ENCODE assay signal across 9 cellular contexts in genomic region chr9:112705773-112706427, GRCh38. TPM values are rescaled to one million over a fixed set of nuclear protein-coding genes. Genes with fewer than 3 reads are reported as not detected.
DNase-seq lines count a peak whose midpoint lies in the region; ATAC-seq, FAIRE-seq and TF ChIP-seq lines count a peak whose summit lies in the region.
"Had no signal": no experiment of that assay in that cellular context is flagged by ENCODE, and none has a peak within 500 bp of the region (broad histone marks: within the 10 kb centered on the region; RNA-seq: fewer than 3 reads in every experiment).

No MANE protein-coding gene starts in this region.

- TF ChIP-seq RAD21 in K562 (CRISPR knock-in tag; conservative IDR thresholded peaks at IDR 0.05 in 1 of 2, IDR thresholded peaks at IDR 0.05 in 1 of 2): peak; percentile 13 to 35; a peak in 1 of 4 replicates

- no peaks in the 10 kb centered on the region for H3K27me3 Mint-ChIP-seq in T-cell

- FAIRE-seq in HTR-8/SVneo (lab: Jason Lieb, UNC) (no peak), K562 (lab: Jason Lieb, UNC) (no peak)

- H3K4me3 Mint-ChIP-seq in T-cell: no peak overlapping the region

- TF ChIP-seq CTCF in K562 (IDR thresholded peaks at IDR 0.05 in 2 of 3, conservative IDR thresholded peaks at IDR 0.05 in 1 of 3; ENCODE audit: insufficient read depth in 2 of 3, low read depth in 1 of 3, low read length in 3 of 3): peak; percentile 9 to 41 (median 24); a peak in 3 of 6 replicates
- no peak for TF ChIP-seq CTCF in vagina (IDR thresholded peaks at IDR 0.05)

- WGBS in K562 (ENCODE audit: insufficient coverage, low coverage, missing lambda C conversion rate): 79% methylated on average over 6 of the region's 6 CpGs

- no peak overlapping the region for H3K27ac ChIP-seq in K562 (ENCODE audit: extremely low read depth, low read depth, low read length)
- H3K27ac ChIP-seq in vagina: no peak overlapping the region

- no peak overlapping the region for H3K9ac ChIP-seq in K562 (ENCODE audit: insufficient read depth in 1 of 2, low read depth in 2 of 2, low read length in 2 of 2)

- no TSS peak for BruUV-seq in K562 (replicated peaks; lab: Mats Ljungman, UMichigan)

- peaks cover 32 to 44% (median 39%) of the 10 kb centered on the region in 3 donors for H3K4me1 Mint-ChIP-seq in T-cell

- H3K9me3 Mint-ChIP-seq in T-cell: no peaks in the 10 kb centered on the region

- no peak overlapping the region for H3K27ac Mint-ChIP-seq in T-cell

- no peaks in the 10 kb centered on the region; the same call in 1 of the 2 replicates for H4K20me1 ChIP-seq in K562 (replicated peaks; ENCODE audit: control insufficient read depth, insufficient read depth, low read length)

- intact Hi-C loops in K562 (cut with micrococcal nuclease) (no loop called here), vagina (cut with DNase I) (no loop called here)

- H3K4me3 ChIP-seq in K562: no peak overlapping the region
- H3K4me3 ChIP-seq in vagina: no peak overlapping the region

- H3K4me1 ChIP-seq in K562 (replicated peaks in 1 of 2; ENCODE audit: control insufficient read depth in 2 of 2, insufficient read depth in 2 of 2, low read length in 2 of 2) (no peaks in the 10 kb centered on the region), vagina (no peaks in the 10 kb centered on the region)

- H3K9me3 ChIP-seq in K562 (replicated peaks; ENCODE audit: control insufficient read depth, insufficient read depth, low read depth, low read length) (no peaks in the 10 kb centered on the region), vagina (no peaks in the 10 kb centered on the region)

- peaks cover 56% of the 10 kb centered on the region for H3K79me2 ChIP-seq in K562 (ENCODE audit: control insufficient read depth, insufficient read depth, low read length)

- POLR2A ChIA-PET in K562 (lab: Yijun Ruan, JAX): no interaction called here
- POLR2A ChIA-PET in T-cell (lab: Charles Lee): no interaction called here

- in situ Hi-C loops in ACHN (cut with HindIII; ENCODE audit: low pct_ligation_motif_present, low pct_unique_long_range_greater_than_20kb, low sequenced_read_pairs): no loop called here
- in situ Hi-C loops in K562 (cut with MboI): no loop called here

- no peaks in the 10 kb centered on the region for H3K9me1 ChIP-seq in K562 (ENCODE audit: control insufficient read depth, insufficient read depth, low read length)

- H3K36me3 ChIP-seq in K562 (ENCODE audit: control insufficient read depth, insufficient read depth, low read length) (peaks cover 39% of the 10 kb centered on the region), vagina (no peaks in the 10 kb centered on the region)

- CTCF ChIA-PET in K562 (lab: Yijun Ruan, JAX; ENCODE audit: low intra/inter-chr PET ratio): interaction anchor here (0.6 to 0.7 kb wide), 2 partner anchors 619 to 631 kb away, joined by 3 read pairs; no protein-coding TSS in a partner anchor
- CTCF ChIA-PET in T-cell (lab: Charles Lee): interaction anchor here in 1 of 2 donors (1.0 kb wide), 1 partner anchor 24 kb away, joined by 3 read pairs; no protein-coding TSS in a partner anchor

- DNase-seq in ACHN: peak; percentile 16
- peak; percentile 13 for DNase-seq in HTR-8/SVneo (ENCODE audit: insufficient read length, low spot score)
- DNase-seq in K562 (ENCODE audit: extremely low read depth in 1 of 4, low spot score in 3 of 4): peak in 1 of 4 experiments; percentile 12
- peak; percentile 58 for DNase-seq in kidney tubule cell (ENCODE audit: low spot score)
- DNase-seq in vagina (ENCODE audit: extremely low spot score in 2 of 2): no peak
- no peak for DNase-seq in stimulated activated CD4-positive, alpha-beta T cell treated with anti-CD3 and anti-CD28 coated beads, Interleukin-1b, Interleukin-23, amount 100 ng/mL, for 48 hours
- no peak for DNase-seq in HuH-7.5 (ENCODE audit: low spot score)
- no peak for DNase-seq in T-cell
- DNase-seq: stimulated activated CD4-positive, alpha-beta T cell treated with anti-CD3 and anti-CD28 coated beads, Interleukin-2, amount 100 ng/mL, for 24 hours had no signal

- no peak overlapping the region for H2AFZ ChIP-seq in K562 (ENCODE audit: low read depth, low read length)

- TF ChIP-seq POLR2A in K562 (conservative IDR thresholded peaks at IDR 0.05) (no peak), vagina (IDR thresholded peaks at IDR 0.05) (no peak)

- TF ChIP-seq EP300 in K562 (IDR thresholded peaks at IDR 0.05; ENCODE audit: low read length): no peak

- no peak overlapping the region for H3K4me2 ChIP-seq in K562 (ENCODE audit: insufficient read depth, low read length)

- ATAC-seq in K562 (peak; percentile 76), T-cell (replicated peaks in 1 of 4) (no peak)

- H3K27me3 ChIP-seq in K562 (ENCODE audit: control insufficient read depth in 2 of 2, insufficient read depth in 2 of 2, low read length in 2 of 2) (no peaks in the 10 kb centered on the region), vagina (no peaks in the 10 kb centered on the region)

- peaks cover 42% of the 10 kb centered on the region for H3K36me3 Mint-ChIP-seq in T-cell

TF ChIP-seq in K562, 482 proteins besides CTCF, POLR2A, EP300 and RAD21:
- peak; percentile 18; the same call in 1 of the 2 replicates for TF ChIP-seq SMC3 (conservative IDR thresholded peaks at IDR 0.05; ENCODE audit: insufficient read depth, low read depth, low read length)
- no peak for TF ChIP-seq SMAD3 (CRISPR knock-in tag; conservative IDR thresholded peaks at IDR 0.05)
- no peak for TF ChIP-seq SMARCA4 (IDR thresholded peaks at IDR 0.05)
- TF ChIP-seq, protein P1, sequence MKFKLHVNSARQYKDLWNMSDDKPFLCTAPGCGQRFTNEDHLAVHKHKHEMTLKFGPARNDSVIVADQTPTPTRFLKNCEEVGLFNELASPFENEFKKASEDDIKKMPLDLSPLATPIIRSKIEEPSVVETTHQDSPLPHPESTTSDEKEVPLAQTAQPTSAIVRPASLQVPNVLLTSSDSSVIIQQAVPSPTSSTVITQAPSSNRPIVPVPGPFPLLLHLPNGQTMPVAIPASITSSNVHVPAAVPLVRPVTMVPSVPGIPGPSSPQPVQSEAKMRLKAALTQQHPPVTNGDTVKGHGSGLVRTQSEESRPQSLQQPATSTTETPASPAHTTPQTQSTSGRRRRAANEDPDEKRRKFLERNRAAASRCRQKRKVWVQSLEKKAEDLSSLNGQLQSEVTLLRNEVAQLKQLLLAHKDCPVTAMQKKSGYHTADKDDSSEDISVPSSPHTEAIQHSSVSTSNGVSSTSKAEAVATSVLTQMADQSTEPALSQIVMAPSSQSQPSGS (CRISPR knock-in tag; IDR thresholded peaks at IDR 0.05): no peak

RNA-seq across cellular contexts. Expression of gene INIP, which starts 12.0 kb away (rescaled TPM):
- 11.0 and 32.0 TPM in 2 replicates for total RNA-seq in K562 (2011; cell fraction: chromatin; rRNA removed; ENCODE audit: low replicate concordance)
- total RNA-seq in K562 (2011; cell fraction: nucleolus; rRNA removed): 9.7 and 10.3 TPM in 2 replicates
- 13.9 and 24.1 TPM in 2 replicates for total RNA-seq in K562 (2011; cell fraction: nucleoplasm; rRNA removed)
- total RNA-seq in K562 (2014; rRNA removed): 11.9 and 17.8 TPM in 2 replicates
- 38.8 and 47.6 TPM in 2 replicates for total RNA-seq in K562 (2014; rRNA removed; fragmentation: Illumina TruSeq; extraction: Trizol)
- 30.9 and 32.1 TPM in 2 replicates for total RNA-seq in K562 (2015; rRNA removed; fragmentation: Illumina TruSeq; extraction: Trizol)
- 28.5 and 33.0 TPM in 2 replicates for total RNA-seq in K562 (2021)
- 47.2 and 56.8 TPM in 2 replicates for polyA plus RNA-seq in K562 (2011; rRNA removed)
- polyA plus RNA-seq in K562 (2011; cell fraction: cytosol; rRNA removed): 9.6 and 24.1 TPM in 2 replicates
- polyA plus RNA-seq in K562 (2011; cell fraction: nucleus; rRNA removed): 6.4 and 10.8 TPM in 2 replicates
- polyA plus RNA-seq in K562 (2012): 20.4 and 29.5 TPM in 2 replicates
- polyA plus RNA-seq in K562 (2014; fragmentation: Illumina TruSeq; extraction: Trizol): 28.7 and 37.3 TPM in 2 replicates
- polyA plus RNA-seq in K562 (2014; fragmentation: Nextera tagmentation; extraction: Ambion mirVana): 10 to 100 TPM; 87.0 to 87.9 TPM
- 26.0 and 30.0 TPM in 2 replicates for polyA plus RNA-seq in K562 (2014; rRNA removed)
- 41.9 and 45.6 TPM in 2 replicates for polyA minus RNA-seq in K562 (2011; rRNA and poly(A)+ RNA removed)
- polyA minus RNA-seq in K562 (2011; cell fraction: cytosol; rRNA and poly(A)+ RNA removed): 9.2 and 13.8 TPM in 2 replicates
- 7.0 and 10.2 TPM in 2 replicates for polyA minus RNA-seq in K562 (2011; cell fraction: nucleus; rRNA and poly(A)+ RNA removed)
- total RNA-seq in vagina: 19.9 TPM
- 10 to 100 TPM; 13.6 to 27.4 (median 22.6) TPM for total RNA-seq in T-cell

RNA-seq across cellular contexts. Expression of gene SNX30, which starts 44.7 kb away (rescaled TPM):
- total RNA-seq in K562 (2011; cell fraction: chromatin; rRNA removed; ENCODE audit: low replicate concordance): 5.4 and 7.0 TPM in 2 replicates
- 2.7 and 2.9 TPM in 2 replicates for total RNA-seq in K562 (2011; cell fraction: nucleolus; rRNA removed)
- 5.1 and 7.3 TPM in 2 replicates for total RNA-seq in K562 (2011; cell fraction: nucleoplasm; rRNA removed)
- 3.3 and 3.6 TPM in 2 replicates for total RNA-seq in K562 (2014; rRNA removed)
- 4.5 and 5.0 TPM in 2 replicates for total RNA-seq in K562 (2014; rRNA removed; fragmentation: Illumina TruSeq; extraction: Trizol)
- 4.9 and 5.9 TPM in 2 replicates for total RNA-seq in K562 (2015; rRNA removed; fragmentation: Illumina TruSeq; extraction: Trizol)
- 4.2 and 4.8 TPM in 2 replicates for total RNA-seq in K562 (2021)
- polyA plus RNA-seq in K562 (2011; rRNA removed): 2.4 and 3.1 TPM in 2 replicates
- polyA plus RNA-seq in K562 (2011; cell fraction: cytosol; rRNA removed): 1.3 and 2.7 TPM in 2 replicates
- 4.7 and 4.8 TPM in 2 replicates for polyA plus RNA-seq in K562 (2011; cell fraction: nucleus; rRNA removed)
- 3.2 and 3.8 TPM in 2 replicates for polyA plus RNA-seq in K562 (2012)
- polyA plus RNA-seq in K562 (2014; fragmentation: Illumina TruSeq; extraction: Trizol): 3.9 and 4.4 TPM in 2 replicates
- polyA plus RNA-seq in K562 (2014; fragmentation: Nextera tagmentation; extraction: Ambion mirVana): under 1 TPM; 0.76 to 0.99 TPM
- 2.9 and 10.6 TPM in 2 replicates for polyA plus RNA-seq in K562 (2014; rRNA removed)
- 6.5 and 8.2 TPM in 2 replicates for polyA minus RNA-seq in K562 (2011; rRNA and poly(A)+ RNA removed)
- 2.8 and 3.0 TPM in 2 replicates for polyA minus RNA-seq in K562 (2011; cell fraction: cytosol; rRNA and poly(A)+ RNA removed)
- polyA minus RNA-seq in K562 (2011; cell fraction: nucleus; rRNA and poly(A)+ RNA removed): 1.6 and 2.8 TPM in 2 replicates
- 7.9 TPM for total RNA-seq in vagina
- 10 to 100 TPM in 3 of 5 donors, 1 to 10 TPM in 2; 8.9 to 11.7 (median 10.0) TPM for total RNA-seq in T-cell

Comparison
In these comparisons a context has a peak if more than half of its experiments do, and no peak if none do; other contexts are left out.
1. DNase-seq: peak in ACHN (single experiment), HTR-8/SVneo (single experiment) and kidney tubule cell (single experiment); none in vagina (0 of 2), stimulated activated CD4-positive, alpha-beta T cell treated with anti-CD3 and anti-CD28 coated beads, Interleukin-1b, Interleukin-23, amount 100 ng/mL, for 48 hours (single experiment), HuH-7.5 (single experiment) and T-cell (0 of 34).
2. CTCF ChIP-seq: peak in K562 (3 of 3); none in vagina (0 of 3).